ENCODE assay signal across 18 cellular contexts in genomic region chr19:42362891-42363440, GRCh38. TPM values are rescaled to one million over a fixed set of nuclear protein-coding genes. Genes with fewer than 3 reads are reported as not detected.
A peak's percentile ranks its signal among the peaks of the same experiment; 100 is the strongest.
DNase-seq lines count a peak whose midpoint lies in the region; ATAC-seq and TF ChIP-seq lines count a peak whose summit lies in the region.
"Had no signal": no experiment of that assay in that cellular context is flagged by ENCODE, and none has a peak within 500 bp of the region (broad histone marks: within the 10 kb centered on the region; RNA-seq: fewer than 3 reads in every experiment).

No MANE protein-coding gene starts in this region.

- CTCF ChIA-PET in activated B cell treated with CpG ODN at 0.5 μM for 24 hours (lab: Charles Lee): interaction anchor here (0.9 to 1.0 kb wide), 2 partner anchors 38 to 76 kb away, joined by 3 read pairs; no protein-coding TSS in a partner anchor

- TF ChIP-seq CTCF in CD14-positive monocyte (IDR thresholded peaks at IDR 0.05) (no peak), activated B cell treated with CpG ODN at 0.5 μM for 24 hours (IDR thresholded peaks at IDR 0.05) (no peak), lower lobe of right lung (IDR thresholded peaks at IDR 0.05) (no peak)

- H3K4me3 Mint-ChIP-seq in CD14-positive monocyte (no peak overlapping the region), activated B cell treated with CpG ODN at 0.5 μM for 24 hours (no peak overlapping the region)
- H3K4me3 Mint-ChIP-seq in stimulated activated memory B cell treated with anti-CD40 and anti-IgM and Interleukin-4, amounts not matched to agents 10 μg/mL and 1 μg/mL and 100 μg/mL, for 72 hours: no peak overlapping the region
- H3K4me3 Mint-ChIP-seq: GM23338 had no signal

- H3K9me3 ChIP-seq in lower lobe of right lung: no peaks in the 10 kb centered on the region
- H3K9me3 ChIP-seq: SK-N-SH had no signal

- peak overlapping the region; percentile 18 for H3K27ac ChIP-seq in lower lobe of right lung

- no peak overlapping the region for H3K4me3 ChIP-seq in lower lobe of right lung
- H3K4me3 ChIP-seq: GM23338 had no signal

- ATAC-seq in activated B cell treated with CpG ODN at 0.5 μM for 24 hours (ENCODE audit: low read depth): no peak
- ATAC-seq in lower lobe of right lung: no peak
- ATAC-seq in stimulated activated memory B cell treated with anti-CD40 and anti-IgM and Interleukin-4, amounts not matched to agents 10 μg/mL and 1 μg/mL and 100 μg/mL, for 72 hours: no peak
- ATAC-seq: GM23338, HepG2, PC-3 had no signal

- peaks cover 9 to 14% (median 10%) of the 10 kb centered on the region in 7 donors for H3K9me3 Mint-ChIP-seq in CD14-positive monocyte
- no peaks in the 10 kb centered on the region for H3K9me3 Mint-ChIP-seq in activated B cell treated with CpG ODN at 0.5 μM for 24 hours
- no peaks in the 10 kb centered on the region for H3K9me3 Mint-ChIP-seq in stimulated activated memory B cell treated with anti-CD40 and anti-IgM and Interleukin-4, amounts not matched to agents 10 μg/mL and 1 μg/mL and 100 μg/mL, for 72 hours

- H3K4me1 Mint-ChIP-seq in CD14-positive monocyte (peaks cover 14% of the 10 kb centered on the region), activated B cell treated with CpG ODN at 0.5 μM for 24 hours (peaks cover 46% of the 10 kb centered on the region)
- H3K4me1 Mint-ChIP-seq in stimulated activated memory B cell treated with anti-CD40 and anti-IgM and Interleukin-4, amounts not matched to agents 10 μg/mL and 1 μg/mL and 100 μg/mL, for 72 hours: peaks cover 40% of the 10 kb centered on the region

- H3K36me3 Mint-ChIP-seq in CD14-positive monocyte (peaks cover 14 to 18% of the 10 kb centered on the region in 2 donors), activated B cell treated with CpG ODN at 0.5 μM for 24 hours (ENCODE audit: low read depth) (peaks cover 9% of the 10 kb centered on the region)
- peaks cover 48% of the 10 kb centered on the region for H3K36me3 Mint-ChIP-seq in stimulated activated memory B cell treated with anti-CD40 and anti-IgM and Interleukin-4, amounts not matched to agents 10 μg/mL and 1 μg/mL and 100 μg/mL, for 72 hours

- H3K27me3 Mint-ChIP-seq in CD14-positive monocyte (ENCODE audit: low read depth in 3 of 3) (peaks cover 0 to 1% (median 0%) of the 10 kb centered on the region in 3 donors), activated B cell treated with CpG ODN at 0.5 μM for 24 hours (no peaks in the 10 kb centered on the region)
- H3K27me3 Mint-ChIP-seq in stimulated activated memory B cell treated with anti-CD40 and anti-IgM and Interleukin-4, amounts not matched to agents 10 μg/mL and 1 μg/mL and 100 μg/mL, for 72 hours: no peaks in the 10 kb centered on the region

- H3K27ac Mint-ChIP-seq in CD14-positive monocyte (peak overlapping the region in 5 of 7 donors; percentile 73 to 85 (median 76)), activated B cell treated with CpG ODN at 0.5 μM for 24 hours (peak overlapping the region; percentile 88)
- peak overlapping the region; percentile 79 for H3K27ac Mint-ChIP-seq in stimulated activated memory B cell treated with anti-CD40 and anti-IgM and Interleukin-4, amounts not matched to agents 10 μg/mL and 1 μg/mL and 100 μg/mL, for 72 hours
- H3K27ac Mint-ChIP-seq: GM23338 had no signal

- POLR2A ChIA-PET in activated B cell treated with CpG ODN at 0.5 μM for 24 hours (lab: Charles Lee): interaction anchor here (0.9 to 3.2 kb wide), 5 partner anchors 34 to 233 kb away, joined by 3 to 26 read pairs (median 4); no protein-coding TSS in a partner anchor

- H3K36me3 ChIP-seq in lower lobe of right lung: peaks cover 26% of the 10 kb centered on the region

- H3K27me3 ChIP-seq in lower lobe of right lung (ENCODE audit: low read depth): no peaks in the 10 kb centered on the region

- H3K4me1 ChIP-seq in lower lobe of right lung: no peaks in the 10 kb centered on the region

- intact Hi-C loops in CD14-positive monocyte (cut with micrococcal nuclease): no loop called here
- intact Hi-C loops in activated B cell treated with CpG ODN at 0.5 μM for 24 hours (cut with micrococcal nuclease): no loop called here
- intact Hi-C loops in lower lobe of right lung (cut with DNase I): no loop called here

- no peak for DNase-seq in CD14-positive monocyte (ENCODE audit: low spot score)
- no peak for DNase-seq in activated B cell treated with CpG ODN at 0.5 μM for 24 hours
- DNase-seq in lower lobe of right lung: no peak
- DNase-seq in 8988T: no peak
- DNase-seq in NCI-H82 (lab: John Stamatoyannopoulos, UW): no peak
- DNase-seq in activated naive CD4-positive, alpha-beta T cell treated with anti-CD3 and anti-CD28 coated beads, Interleukin-2, amount 50 U/mL, for 16 hours: no peak
- DNase-seq: KG1, NCI-H1694 treated with DMSO at 0.1 percent for 48 hours, NCI-H2107, NCI-H510A, NCI-H774, PC-3, RPMI8226, SHP77 treated with DMSO at 0.1 percent for 48 hours, SK-N-SH had no signal

RNA-seq across cellular contexts. Expression of gene CNFN, which starts 27.1 kb away (rescaled TPM):
- 1 to 10 TPM; 3.4 to 6.4 TPM for polyA plus RNA-seq in CD14-positive monocyte
- total RNA-seq in activated B cell treated with CpG ODN at 0.5 μM for 24 hours: 1.00 and 2.4 TPM in 2 replicates
- not detected for total RNA-seq in lower lobe of right lung

RNA-seq across cellular contexts. Expression of gene MEGF8, which starts 37.5 kb away (rescaled TPM):
- polyA plus RNA-seq in CD14-positive monocyte: under 1 TPM; 0.15 to 0.27 TPM
- total RNA-seq in activated B cell treated with CpG ODN at 0.5 μM for 24 hours (13.0 and 15.1 TPM in 2 replicates), lower lobe of right lung (16.4 TPM)

RNA-seq across cellular contexts. Expression of gene TMEM145, which starts 49.9 kb away (rescaled TPM):
- polyA plus RNA-seq in CD14-positive monocyte: not detected
- not detected in 2 replicates for total RNA-seq in activated B cell treated with CpG ODN at 0.5 μM for 24 hours
- not detected for total RNA-seq in lower lobe of right lung
